In genomic region chr1:36154765-36155559, GRCh38 we compare ENCODE assay signal across 8 cellular contexts. TPM values are rescaled to one million over a fixed set of nuclear protein-coding genes. Genes with fewer than 3 reads are reported as not detected.
DNase-seq lines count a peak whose midpoint lies in the region; ATAC-seq, FAIRE-seq and TF ChIP-seq lines count a peak whose summit lies in the region.

No MANE protein-coding gene starts in this region.

- no peak overlapping the region for H2BK5ac ChIP-seq in H1 (ENCODE audit: low read depth, low read length)

- 41% methylated on average over 7 of the region's 10 CpGs; no CpG with 5 or more reads in 1 of the 2 experiments for WGBS in H1 (ENCODE audit: extremely low coverage in 1 of 2, insufficient coverage in 1 of 2, insufficient read length in 1 of 2, insufficient replicate concordance in 2 of 2, low coverage in 1 of 2, low lambda C conversion rate in 2 of 2, missing lambda C conversion rate in 1 of 2), 2 experiments

- H3K23ac ChIP-seq in H1 (ENCODE audit: insufficient read length), result no peak overlapping the region

- H3K56ac ChIP-seq in H1 (replicated peaks; ENCODE audit: insufficient read length, low read depth, low read length), result no peak overlapping the region

- no peak overlapping the region for H4K8ac ChIP-seq in H1 (ENCODE audit: extremely low read depth, insufficient read depth, low read length)

- TF ChIP-seq RAD21 in H1 (IDR thresholded peaks at IDR 0.05 in 1 of 2, conservative IDR thresholded peaks at IDR 0.05 in 1 of 2; ENCODE audit: low read depth in 2 of 2, low read length in 2 of 2), result no peak

- H2AK5ac ChIP-seq in H1 (ENCODE audit: low read depth, low read length), result no peak overlapping the region

- H3K23me2 ChIP-seq in H1 (ENCODE audit: low read depth, low read length), result peaks cover 11% of the 10 kb centered on the region

- no peak overlapping the region for H2BK120ac ChIP-seq in H1 (replicated peaks; ENCODE audit: low read depth, low read length)

- no peak for TF ChIP-seq POLR2A in H1 (IDR thresholded peaks at IDR 0.05; ENCODE audit: control extremely low read depth in 1 of 2, low read depth in 2 of 2, low read length in 2 of 2)

- no peak overlapping the region for H2AFZ ChIP-seq in OCI-LY1 (ENCODE audit: low read length)
- no peak overlapping the region for H2AFZ ChIP-seq in H1 (ENCODE audit: low read length)

- peaks cover 28% of the 10 kb centered on the region for H3K79me2 ChIP-seq in OCI-LY1 (ENCODE audit: insufficient read depth, low read length)
- peaks cover 0 to 22% of the 10 kb centered on the region in 2 experiments; a peak in 3 of 4 replicates for H3K79me2 ChIP-seq in H1 (ENCODE audit: control insufficient read depth in 1 of 2, insufficient read depth in 2 of 2, low read length in 2 of 2)

- H3K36me3 ChIP-seq in OCI-LY1 (ENCODE audit: insufficient read depth, low read length) (no peaks in the 10 kb centered on the region), H1 (ENCODE audit: control insufficient read depth in 2 of 4, insufficient read depth in 4 of 4, low read length in 3 of 4) (no peaks in the 10 kb centered on the region)

- ATAC-seq in natural killer cell (no peak), HG02642 (IDR thresholded peaks at IDR 0.05; ENCODE audit: poor library complexity, unreplicated experiment) (no peak), GM18868 (IDR thresholded peaks at IDR 0.05; ENCODE audit: unreplicated experiment) (no peak)

- peak overlapping the region; percentile 99 to 100 for H3K27ac Mint-ChIP-seq in natural killer cell

- no peak overlapping the region for H3K14ac ChIP-seq in H1 (ENCODE audit: insufficient read length)

- peaks cover 59% of the 10 kb centered on the region for H3K4me1 ChIP-seq in OCI-LY1 (ENCODE audit: insufficient read depth, low read length, severe bottlenecking)
- H3K4me1 ChIP-seq in H1 (replicated peaks in 1 of 4; ENCODE audit: control insufficient read depth in 3 of 4, insufficient read depth in 4 of 4, low read length in 3 of 4), result peaks cover 9 to 28% (median 20%) of the 10 kb centered on the region in 4 experiments

- H3K9me3 Mint-ChIP-seq in natural killer cell, result no peaks in the 10 kb centered on the region

- peak overlapping the region; percentile 72 for H3K4me3 ChIP-seq in OCI-LY1 (ENCODE audit: low read depth, low read length, poor library complexity, severe bottlenecking)
- H3K4me3 ChIP-seq in H1 (ENCODE audit: extremely low read depth in 1 of 4, insufficient read depth in 2 of 4, low read depth in 3 of 4, low read length in 4 of 4), result peak overlapping the region; percentile 48 to 96 (median 66)

- no peaks in the 10 kb centered on the region for H3K27me3 ChIP-seq in OCI-LY1 (ENCODE audit: insufficient read depth, low read length)
- peaks cover 11 to 29% (median 25%) of the 10 kb centered on the region in 4 experiments for H3K27me3 ChIP-seq in H1 (replicated peaks in 1 of 4; ENCODE audit: control insufficient read depth in 3 of 4, extremely low read depth in 1 of 4, insufficient read depth in 3 of 4, low read length in 3 of 4)

- H4K5ac ChIP-seq in H1 (ENCODE audit: insufficient read length, low read depth, low read length), result no peak overlapping the region

- no peaks in the 10 kb centered on the region for H3K36me3 Mint-ChIP-seq in natural killer cell

- H3K4ac ChIP-seq in H1 (replicated peaks; ENCODE audit: insufficient read length, low read depth, low read length), result no peak overlapping the region

- CTCF ChIA-PET in H1 (lab: Charles Lee; ENCODE audit: partially characterized antibody), result interaction anchor here (0.8 to 10.1 kb wide), 4 partner anchors 19 to 55 kb away, joined by 3 to 261 read pairs (median 84); no protein-coding TSS in a partner anchor

- intact Hi-C loops in natural killer cell (cut with micrococcal nuclease), result no loop called here

- TF ChIP-seq EP300 in H1 (IDR thresholded peaks at IDR 0.05; ENCODE audit: borderline replicate concordance in 1 of 2, low read depth in 2 of 2, low read length in 2 of 2), result no peak

- no peak overlapping the region; the same call in 1 of the 2 replicates for H3K18ac ChIP-seq in H1 (ENCODE audit: extremely low read depth, low read length)

- H3F3A ChIP-seq in OCI-LY1 (ENCODE audit: insufficient read depth, low read length), result no peaks in the 10 kb centered on the region

- no peak overlapping the region for H2BK20ac ChIP-seq in H1 (ENCODE audit: low read length)

- H3K9me3 ChIP-seq in OCI-LY1 (ENCODE audit: low read length), result no peaks in the 10 kb centered on the region
- no peaks in the 10 kb centered on the region for H3K9me3 ChIP-seq in H1 (ENCODE audit: insufficient read depth in 2 of 2, low read depth in 1 of 2, low read length in 1 of 2)

- POLR2A ChIA-PET in H1 (lab: Charles Lee; ENCODE audit: partially characterized antibody), result interaction anchor here (0.7 to 5.1 kb wide), 10 partner anchors 18 to 271 kb away, joined by 3 to 44 read pairs (median 5); partner anchors contain the start of genes SH3D21 and THRAP3

- no peak overlapping the region for H2BK15ac ChIP-seq in H1 (ENCODE audit: low read length)

- H4K91ac ChIP-seq in H1 (replicated peaks; ENCODE audit: insufficient read length, low read length), result no peak overlapping the region

- peak overlapping the region; percentile 60 for H3K27ac ChIP-seq in OCI-LY1 (ENCODE audit: low read depth, low read length, poor library complexity, severe bottlenecking)
- peak overlapping the region; percentile 49; the same call in 1 of the 2 replicates for H3K27ac ChIP-seq in H1 (ENCODE audit: low read depth, low read length)

- H3K79me1 ChIP-seq in H1 (ENCODE audit: low read depth, low read length), result peaks cover 12% of the 10 kb centered on the region

- H3K4me1 Mint-ChIP-seq in natural killer cell, result peaks cover 59 to 81% of the 10 kb centered on the region in 2 donors

- no peak overlapping the region for H2BK12ac ChIP-seq in H1 (ENCODE audit: low read depth, low read length)

- H3K9ac ChIP-seq in OCI-LY1 (ENCODE audit: low read length) (peak overlapping the region; percentile 80), H1 (replicated peaks in 1 of 4; ENCODE audit: extremely low read depth in 1 of 4, low read depth in 3 of 4, low read length in 3 of 4) (no peak overlapping the region; a peak in 2 of 7 replicates)

- H3K4me3 Mint-ChIP-seq in natural killer cell, result peak overlapping the region; percentile 88

- no peaks in the 10 kb centered on the region for H3K9me2 ChIP-seq in OCI-LY1 (ENCODE audit: low read depth, low read length)

- no peak for FAIRE-seq in H1 (lab: Jason Lieb, UNC)

- peak overlapping the region; percentile 87 for H3K4me2 ChIP-seq in OCI-LY1 (ENCODE audit: low read length)
- H3K4me2 ChIP-seq in H1 (ENCODE audit: insufficient read depth in 1 of 2, low read depth in 2 of 2, low read length in 2 of 2), result peak overlapping the region; percentile 65 to 96

- H3K27me3 Mint-ChIP-seq in natural killer cell (ENCODE audit: low read depth in 2 of 2), result no peaks in the 10 kb centered on the region

- no peaks in the 10 kb centered on the region for H4K20me1 ChIP-seq in OCI-LY1 (ENCODE audit: insufficient read depth, low read length)
- H4K20me1 ChIP-seq in H1 (replicated peaks in 1 of 2; ENCODE audit: control insufficient read depth in 1 of 2, insufficient read depth in 2 of 2, low read length in 2 of 2), result peaks cover 0 to 7% of the 10 kb centered on the region in 2 experiments

- peak; percentile 49 for DNase-seq in DMS79 treated with DMSO at 0.1 percent for 48 hours (lab: John Stamatoyannopoulos, UW)
- DNase-seq in H1 (ENCODE audit: low read depth in 1 of 2, low spot score in 2 of 2), result no peak
- no peak for DNase-seq in natural killer cell
- DNase-seq in Ammon's horn (ENCODE audit: low spot score), result no peak
- DNase-seq in NCI-H1436 treated with DMSO at 0.1 percent for 48 hours (lab: John Stamatoyannopoulos, UW), result no peak

- TF ChIP-seq CTCF in OCI-LY1 (IDR thresholded peaks at IDR 0.05; ENCODE audit: low read length) (no peak), H1 (IDR thresholded peaks at IDR 0.05; ENCODE audit: control extremely low read depth in 1 of 3, insufficient read depth in 1 of 3, low read depth in 1 of 3, low read length in 3 of 3) (no peak), natural killer cell (IDR thresholded peaks at IDR 0.05) (no peak)

TF ChIP-seq in H1, 55 proteins besides CTCF, POLR2A, EP300 and RAD21 (continues in another document):
- peak; percentile 93 for TF ChIP-seq POLR2AphosphoS5 (IDR thresholded peaks at IDR 0.05; ENCODE audit: low read depth, low read length)
- TF ChIP-seq MAFK (IDR thresholded peaks at IDR 0.05; ENCODE audit: low read depth, low read length), result no peak

RNA-seq across cellular contexts. Expression of gene MAP7D1, which starts 1.0 kb away (rescaled TPM):
- 52.4 and 55.1 TPM in 2 replicates for total RNA-seq in H1 (2021; fragmentation: NEBNext Ultra II Directional; extraction: Animal tissue kit (Norgen Biotek cat#: 25700))
- polyA plus RNA-seq in H1 (2011; rRNA removed), result 18.2 and 24.8 TPM in 2 replicates
- 23.1 TPM for polyA plus RNA-seq in H1 (2011; cell fraction: cytosol; rRNA removed)
- 36.3 TPM for polyA plus RNA-seq in H1 (2011; cell fraction: nucleus; rRNA removed)
- polyA plus RNA-seq in H1 (2012, experiment 1 of 2), result 44.6 to 64.8 TPM (median 56.7 TPM) in 4 replicates
- 55.0 TPM for polyA plus RNA-seq in H1 (2012, experiment 2 of 2)
- polyA plus RNA-seq in H1 (2013, experiment 1 of 2), result 30.4 TPM
- 27.2 TPM for polyA plus RNA-seq in H1 (2013, experiment 2 of 2)
- polyA minus RNA-seq in H1 (2011; rRNA and poly(A)+ RNA removed), result 10.9 and 11.9 TPM in 2 replicates
- polyA minus RNA-seq in H1 (2011; cell fraction: cytosol; rRNA and poly(A)+ RNA removed), result 31.9 TPM
- 18.1 TPM for polyA minus RNA-seq in H1 (2011; cell fraction: nucleus; rRNA and poly(A)+ RNA removed)
- 100 to 1,000 TPM; 213 to 232 (median 230) TPM for total RNA-seq in natural killer cell

RNA-seq across cellular contexts. Expression of gene TRAPPC3, which starts 5.7 kb away (rescaled TPM):
- total RNA-seq in H1 (2021; fragmentation: NEBNext Ultra II Directional; extraction: Animal tissue kit (Norgen Biotek cat#: 25700)), result 42.0 and 47.8 TPM in 2 replicates
- 36.1 and 51.0 TPM in 2 replicates for polyA plus RNA-seq in H1 (2011; rRNA removed)
- polyA plus RNA-seq in H1 (2011; cell fraction: cytosol; rRNA removed), result 53.9 TPM
- 19.8 TPM for polyA plus RNA-seq in H1 (2011; cell fraction: nucleus; rRNA removed)
- 55.6 to 70.5 TPM (median 64.5 TPM) in 4 replicates for polyA plus RNA-seq in H1 (2012, experiment 1 of 2)
- polyA plus RNA-seq in H1 (2012, experiment 2 of 2), result 47.1 TPM
- polyA plus RNA-seq in H1 (2013, experiment 1 of 2), result 35.8 TPM
- polyA plus RNA-seq in H1 (2013, experiment 2 of 2), result 38.3 TPM
- 19.0 and 20.3 TPM in 2 replicates for polyA minus RNA-seq in H1 (2011; rRNA and poly(A)+ RNA removed)
- 34.5 TPM for polyA minus RNA-seq in H1 (2011; cell fraction: cytosol; rRNA and poly(A)+ RNA removed)
- 11.1 TPM for polyA minus RNA-seq in H1 (2011; cell fraction: nucleus; rRNA and poly(A)+ RNA removed)
- total RNA-seq in natural killer cell, result 10 to 100 TPM; 28.0 to 34.7 (median 34.3) TPM

RNA-seq across cellular contexts. Expression of gene COL8A2, which starts 29.9 kb away (rescaled TPM):
- 2.4 and 2.8 TPM in 2 replicates for total RNA-seq in H1 (2021; fragmentation: NEBNext Ultra II Directional; extraction: Animal tissue kit (Norgen Biotek cat#: 25700))
- polyA plus RNA-seq in H1 (2011; rRNA removed), result 2.1 and 2.4 TPM in 2 replicates
- polyA plus RNA-seq in H1 (2011; cell fraction: cytosol; rRNA removed), result 1.7 TPM
- 2.5 TPM for polyA plus RNA-seq in H1 (2011; cell fraction: nucleus; rRNA removed)
- 1.1 to 2.4 TPM (median 1.6 TPM) in 4 replicates for polyA plus RNA-seq in H1 (2012, experiment 1 of 2)
- 1.4 TPM for polyA plus RNA-seq in H1 (2012, experiment 2 of 2)
- 3.2 TPM for polyA plus RNA-seq in H1 (2013, experiment 1 of 2)
- 2.8 TPM for polyA plus RNA-seq in H1 (2013, experiment 2 of 2)
- polyA minus RNA-seq in H1 (2011; rRNA and poly(A)+ RNA removed), result 1.1 TPM in 2 replicates
- polyA minus RNA-seq in H1 (2011; cell fraction: cytosol; rRNA and poly(A)+ RNA removed), result 2.0 TPM
- polyA minus RNA-seq in H1 (2011; cell fraction: nucleus; rRNA and poly(A)+ RNA removed), result 1.6 TPM
- under 1 TPM; 0.09 to 0.20 (median 0.14) TPM for total RNA-seq in natural killer cell
